ENCODE assay signal across 25 cellular contexts in genomic region chr2:26590960-26591618, GRCh38. TPM values are rescaled to one million over a fixed set of nuclear protein-coding genes. Genes with fewer than 3 reads are reported as not detected.
A peak's percentile ranks its signal among the peaks of the same experiment; 100 is the strongest.
DNase-seq lines count a peak whose midpoint lies in the region; ATAC-seq and TF ChIP-seq lines count a peak whose summit lies in the region.
"Had no signal": no experiment of that assay in that cellular context is flagged by ENCODE, and none has a peak within 500 bp of the region (broad histone marks: within the 10 kb centered on the region; RNA-seq: fewer than 3 reads in every experiment).

No MANE protein-coding gene starts in this region.

- ATAC-seq in activated naive CD8-positive, alpha-beta T cell treated with anti-CD3 and anti-CD28 coated beads, Interleukin-2, amount 10 ng/mL, durations not matched to agents 7 days and 5 days (ENCODE audit: low read depth) = no peak
- ATAC-seq in upper lobe of right lung (no peak), HG03439 (IDR thresholded peaks at IDR 0.05; ENCODE audit: unreplicated experiment) (no peak)
- ATAC-seq: CD8-positive, alpha-beta T cell had no signal

- DNase-seq in activated naive CD8-positive, alpha-beta T cell treated with anti-CD3 and anti-CD28 coated beads, Interleukin-2, amount 10 ng/mL, durations not matched to agents 7 days and 5 days = peak; percentile 14
- DNase-seq in activated naive CD8-positive, alpha-beta T cell treated with anti-CD3 and anti-CD28 coated beads for 36 hours = no peak
- peak; percentile 9 for DNase-seq in NCI-H69 (lab: John Stamatoyannopoulos, UW)
- DNase-seq in mesenteric fat pad (ENCODE audit: low spot score) = peak; percentile 60
- peak; percentile 33 for DNase-seq in upper lobe of right lung
- DNase-seq in retina = no peak
- DNase-seq: activated CD4-positive, alpha-beta T cell treated with anti-CD3 and anti-CD28 coated beads, Interleukin-2, amount 10 ng/mL, durations not matched to agents 7 days and 5 days; activated T-cell treated with anti-CD3 and anti-CD28 coated beads for 4 hours; CD8-positive, alpha-beta T cell; cortex of kidney; foreskin fibroblast; hypothalamus; kidney glomerular epithelial cell; naive B cell; NCI-H2227 treated with DMSO at 0.1 percent for 48 hours; stimulated activated CD4-positive, alpha-beta T cell treated with anti-CD3 and anti-CD28 coated beads, Interleukin-4, amount 100 ng/mL, for 4 hours; substantia nigra had no signal

- H3K9me3 ChIP-seq in upper lobe of right lung = no peaks in the 10 kb centered on the region
- H3K9me3 ChIP-seq: prostate gland had no signal

- H3K4me1 Mint-ChIP-seq in activated naive CD8-positive, alpha-beta T cell treated with anti-CD3 and anti-CD28 coated beads, Interleukin-2, amount 10 ng/mL, durations not matched to agents 7 days and 5 days = peaks cover 3% of the 10 kb centered on the region
- peaks cover 14% of the 10 kb centered on the region for H3K4me1 Mint-ChIP-seq in activated naive CD8-positive, alpha-beta T cell treated with anti-CD3 and anti-CD28 coated beads for 36 hours
- H3K4me1 Mint-ChIP-seq: activated naive CD4-positive, alpha-beta T cell treated with anti-CD3 and anti-CD28 coated beads, Interleukin-2, amount 50 U/mL, for 24 hours; IgD-negative memory B cell had no signal

- no peak overlapping the region for H3K27ac Mint-ChIP-seq in activated naive CD8-positive, alpha-beta T cell treated with anti-CD3 and anti-CD28 coated beads, Interleukin-2, amount 10 ng/mL, durations not matched to agents 7 days and 5 days
- H3K27ac Mint-ChIP-seq in activated naive CD8-positive, alpha-beta T cell treated with anti-CD3 and anti-CD28 coated beads for 36 hours = no peak overlapping the region
- H3K27ac Mint-ChIP-seq: activated CD4-positive, alpha-beta T cell treated with anti-CD3 and anti-CD28 coated beads, Interleukin-2, amount 10 ng/mL, durations not matched to agents 7 days and 5 days; activated naive CD4-positive, alpha-beta T cell treated with anti-CD3 and anti-CD28 coated beads, Interleukin-2, amount 50 U/mL, for 24 hours; CD8-positive, alpha-beta T cell; IgD-negative memory B cell; memory B cell had no signal

- intact Hi-C loops in upper lobe of right lung (cut with DNase I) = no loop called here

- no peak overlapping the region for H3K4me3 ChIP-seq in upper lobe of right lung
- H3K4me3 ChIP-seq: prostate gland, spleen had no signal

- H3K4me1 ChIP-seq in upper lobe of right lung = no peaks in the 10 kb centered on the region
- H3K4me1 ChIP-seq: prostate gland, spleen had no signal

- no peak overlapping the region for H3K4me3 Mint-ChIP-seq in activated naive CD8-positive, alpha-beta T cell treated with anti-CD3 and anti-CD28 coated beads, Interleukin-2, amount 10 ng/mL, durations not matched to agents 7 days and 5 days
- H3K4me3 Mint-ChIP-seq in activated naive CD8-positive, alpha-beta T cell treated with anti-CD3 and anti-CD28 coated beads for 36 hours = no peak overlapping the region
- H3K4me3 Mint-ChIP-seq: activated CD4-positive, alpha-beta T cell treated with anti-CD3 and anti-CD28 coated beads, Interleukin-2, amount 10 ng/mL, durations not matched to agents 7 days and 5 days; activated naive CD4-positive, alpha-beta T cell treated with anti-CD3 and anti-CD28 coated beads, Interleukin-2, amount 50 U/mL, for 24 hours; CD8-positive, alpha-beta T cell; IgD-negative memory B cell; memory B cell had no signal

- H3K27ac ChIP-seq in upper lobe of right lung = no peak overlapping the region
- H3K27ac ChIP-seq: HL-60, prostate gland, spleen had no signal

- H3K36me3 ChIP-seq in upper lobe of right lung = no peaks in the 10 kb centered on the region
- H3K36me3 ChIP-seq: prostate gland, spleen had no signal

- no peaks in the 10 kb centered on the region for H3K9me3 Mint-ChIP-seq in activated naive CD8-positive, alpha-beta T cell treated with anti-CD3 and anti-CD28 coated beads, Interleukin-2, amount 10 ng/mL, durations not matched to agents 7 days and 5 days
- no peaks in the 10 kb centered on the region for H3K9me3 Mint-ChIP-seq in activated naive CD8-positive, alpha-beta T cell treated with anti-CD3 and anti-CD28 coated beads for 36 hours
- H3K9me3 Mint-ChIP-seq: activated CD4-positive, alpha-beta T cell treated with anti-CD3 and anti-CD28 coated beads, Interleukin-2, amount 10 ng/mL, durations not matched to agents 7 days and 5 days; activated naive CD4-positive, alpha-beta T cell treated with anti-CD3 and anti-CD28 coated beads, Interleukin-2, amount 50 U/mL, for 24 hours; CD8-positive, alpha-beta T cell had no signal

- peaks cover 12% of the 10 kb centered on the region for H3K27me3 ChIP-seq in upper lobe of right lung

- H3K27me3 Mint-ChIP-seq in activated naive CD8-positive, alpha-beta T cell treated with anti-CD3 and anti-CD28 coated beads, Interleukin-2, amount 10 ng/mL, durations not matched to agents 7 days and 5 days = peaks cover 28% of the 10 kb centered on the region
- peaks cover 35% of the 10 kb centered on the region for H3K27me3 Mint-ChIP-seq in activated naive CD8-positive, alpha-beta T cell treated with anti-CD3 and anti-CD28 coated beads for 36 hours

- POLR2A ChIA-PET in activated naive CD8-positive, alpha-beta T cell treated with anti-CD3 and anti-CD28 coated beads, Interleukin-2, amount 10 ng/mL, durations not matched to agents 7 days and 5 days (lab: Charles Lee) = interaction anchor here (0.5 to 0.6 kb wide), 2 partner anchors 10 to 330 kb away, joined by 3 read pairs; no protein-coding TSS in a partner anchor

- no peak for TF ChIP-seq CTCF in upper lobe of right lung (IDR thresholded peaks at IDR 0.05)

- no peaks in the 10 kb centered on the region for H3K36me3 Mint-ChIP-seq in activated naive CD8-positive, alpha-beta T cell treated with anti-CD3 and anti-CD28 coated beads, Interleukin-2, amount 10 ng/mL, durations not matched to agents 7 days and 5 days
- no peaks in the 10 kb centered on the region for H3K36me3 Mint-ChIP-seq in activated naive CD8-positive, alpha-beta T cell treated with anti-CD3 and anti-CD28 coated beads for 36 hours
- H3K36me3 Mint-ChIP-seq: activated naive CD4-positive, alpha-beta T cell treated with anti-CD3 and anti-CD28 coated beads, Interleukin-2, amount 50 U/mL, for 24 hours; CD8-positive, alpha-beta T cell; IgD-negative memory B cell; memory B cell; naive B cell had no signal

RNA-seq across cellular contexts. Expression of gene CIB4, which starts 50.1 kb away (rescaled TPM):
- total RNA-seq in activated naive CD8-positive, alpha-beta T cell treated with anti-CD3 and anti-CD28 coated beads, Interleukin-2, amount 10 ng/mL, durations not matched to agents 7 days and 5 days = not detected
- total RNA-seq in activated naive CD8-positive, alpha-beta T cell treated with anti-CD3 and anti-CD28 coated beads for 36 hours = not detected
- total RNA-seq in mesenteric fat pad (not detected), upper lobe of right lung (not detected)
- total RNA-seq: activated CD4-positive, alpha-beta T cell treated with anti-CD3 and anti-CD28 coated beads, Interleukin-2, amount 10 ng/mL, durations not matched to agents 7 days and 5 days; CD8-positive, alpha-beta T cell; endothelial cell of umbilical vein; spleen had no signal

Comparison
In these comparisons a context has a peak if more than half of its experiments do, and no peak if none do; other contexts are left out.
1. DNase-seq: peak in activated naive CD8-positive, alpha-beta T cell treated with anti-CD3 and anti-CD28 coated beads, Interleukin-2, amount 10 ng/mL, durations not matched to agents 7 days and 5 days (single experiment), NCI-H69 (single experiment), mesenteric fat pad (single experiment) and upper lobe of right lung (single experiment); none in activated naive CD8-positive, alpha-beta T cell treated with anti-CD3 and anti-CD28 coated beads for 36 hours (single experiment) and retina (single experiment).